In genomic region chrX:49041683-49042529, GRCh38 we compare ENCODE assay signal across 8 cellular contexts. TPM values are rescaled to one million over a fixed set of nuclear protein-coding genes. Genes with fewer than 3 reads are reported as not detected.
DNase-seq lines count a peak whose midpoint lies in the region; ATAC-seq and TF ChIP-seq lines count a peak whose summit lies in the region.

No MANE protein-coding gene starts in this region.

- no peak for ATAC-seq in GM21529 (IDR thresholded peaks at IDR 0.05; ENCODE audit: unreplicated experiment)

- H3K9me3 ChIP-seq in liver (ENCODE audit: control insufficient read depth in 4 of 4, low read length in 3 of 4) (no peaks in the 10 kb centered on the region), tibial artery (peaks cover 0 to 10% (median 0%) of the 10 kb centered on the region in 3 donors)

- H3K4me3 ChIP-seq in GM08714 (ENCODE audit: low read length) (peak overlapping the region; percentile 77), brain microvascular endothelial cell (ENCODE audit: low read depth, low read length) (peak overlapping the region; percentile 70), liver (ENCODE audit: low read depth in 1 of 3, low read length in 3 of 3) (peak overlapping the region; percentile 11 to 82 (median 71)), tibial artery (peak overlapping the region; percentile 65 to 88)

- peak overlapping the region; percentile 88 to 93 for H3K9ac ChIP-seq in liver (ENCODE audit: low read depth in 1 of 2, low read length in 2 of 2)

- in situ Hi-C loops in brain microvascular endothelial cell (cut with HindIII; ENCODE audit: low pct_ligation_motif_present, low sequenced_read_pairs): no loop called here

- H3K36me3 ChIP-seq in brain microvascular endothelial cell (replicated peaks) (peaks cover 22% of the 10 kb centered on the region), liver (ENCODE audit: control insufficient read depth in 4 of 4, insufficient read depth in 3 of 4, low read depth in 1 of 4, low read length in 3 of 4) (peaks cover 5 to 14% (median 12%) of the 10 kb centered on the region in 4 donors), tibial artery (peaks cover 23 to 27% (median 24%) of the 10 kb centered on the region in 3 donors)

- H3K27me3 ChIP-seq in brain microvascular endothelial cell (replicated peaks): no peaks in the 10 kb centered on the region
- no peaks in the 10 kb centered on the region for H3K27me3 ChIP-seq in liver (ENCODE audit: control insufficient read depth in 4 of 4, insufficient read depth in 4 of 4, low read length in 3 of 4)
- no peaks in the 10 kb centered on the region for H3K27me3 ChIP-seq in tibial artery

- no peak for TF ChIP-seq CTCF in brain microvascular endothelial cell (IDR thresholded peaks at IDR 0.05; ENCODE audit: low read depth, low read length, missing control alignments)
- TF ChIP-seq CTCF in liver (IDR thresholded peaks at IDR 0.05; ENCODE audit: low read depth, low read length, missing input control): no peak
- no peak for TF ChIP-seq CTCF in tibial artery (IDR thresholded peaks at IDR 0.05)

- peak; percentile 40 for DNase-seq in NCI-H69 (lab: John Stamatoyannopoulos, UW)
- DNase-seq in brain microvascular endothelial cell: peak; percentile 39
- DNase-seq in tibial artery: peak in 1 of 2 donors; percentile 34
- DNase-seq in HuH-7 (ENCODE audit: low spot score): no peak
- DNase-seq in HuH-7.5 (ENCODE audit: low spot score): no peak

- H3K4me1 ChIP-seq in liver (ENCODE audit: control insufficient read depth in 4 of 4, insufficient read depth in 4 of 4, low read length in 3 of 4): peaks cover 5 to 24% (median 12%) of the 10 kb centered on the region in 4 donors
- H3K4me1 ChIP-seq in tibial artery: peaks cover 0 to 27% (median 10%) of the 10 kb centered on the region in 4 donors

- no peak for TF ChIP-seq RAD21 in liver (IDR thresholded peaks at IDR 0.05)

- intact Hi-C loops in tibial artery (cut with DNase I; ENCODE audit: low total_unique reads): no loop called here

- 11% methylated on average over 11 of the region's 11 CpGs for WGBS in liver

- H3K27ac ChIP-seq in brain microvascular endothelial cell (peak overlapping the region; percentile 95), liver (ENCODE audit: low read depth in 1 of 2, low read length in 2 of 2) (peak overlapping the region; percentile 94 to 96), tibial artery (peak overlapping the region; percentile 88 to 96)

TF ChIP-seq in liver, 16 proteins besides CTCF, POLR2A, EP300 and RAD21:
- no peak for TF ChIP-seq HNF4A (conservative IDR thresholded peaks at IDR 0.05)
- no peak for TF ChIP-seq ZBTB33 (IDR thresholded peaks at IDR 0.05)
- no peak for TF ChIP-seq ATF3 (IDR thresholded peaks at IDR 0.05)
- no peak for TF ChIP-seq NR2F2 (IDR thresholded peaks at IDR 0.05)
- no peak for TF ChIP-seq MAX (IDR thresholded peaks at IDR 0.05)
TF ChIP-seq in liver: peak in this region for 0.

RNA-seq across cellular contexts. Expression of gene TFE3, which starts 1.3 kb away (rescaled TPM):
- 10 to 100 TPM in 1 of 2 donors, 1 to 10 TPM in 1; 9.5 to 17.1 TPM for total RNA-seq in liver
- 10 to 100 TPM in 1 of 2 donors, 1 to 10 TPM in 1; 8.6 to 22.4 TPM for polyA plus RNA-seq in liver

RNA-seq across cellular contexts. Expression of gene CCDC120, which starts 16.9 kb away (rescaled TPM):
- total RNA-seq in liver: 1 to 10 TPM; 1.0 to 1.9 TPM
- polyA plus RNA-seq in liver: 1 to 10 TPM; 1.3 to 3.4 TPM

RNA-seq across cellular contexts. Expression of gene PRAF2, which starts 31.9 kb away (rescaled TPM):
- 1 to 10 TPM; 1.4 to 2.1 TPM for total RNA-seq in liver
- 1 to 10 TPM; 5.7 to 8.2 TPM for polyA plus RNA-seq in liver

RNA-seq across cellular contexts. Expression of gene WDR45, which starts 37.8 kb away (rescaled TPM):
- 10 to 100 TPM; 28.0 to 47.9 TPM for total RNA-seq in liver
- 10 to 100 TPM; 51.2 to 60.7 TPM for polyA plus RNA-seq in liver

RNA-seq across cellular contexts. Expression of gene GRIPAP1, which starts 39.8 kb away (rescaled TPM):
- 10 to 100 TPM; 14.1 to 21.3 TPM for total RNA-seq in liver
- polyA plus RNA-seq in liver: 10 to 100 TPM; 15.4 to 17.3 TPM

Comparison
In these comparisons a context has a peak if more than half of its experiments do, and no peak if none do; other contexts are left out.
1. DNase-seq: peak in NCI-H69 (single experiment) and brain microvascular endothelial cell (single experiment); none in HuH-7 (single experiment) and HuH-7.5 (single experiment).
2. Peak in every context shown above with its lines, with median percentiles within 50 percentile points of each other: H3K4me3 ChIP-seq and H3K27ac ChIP-seq.